ENCODE assay signal across 14 cellular contexts in the genomic region with DNA sequence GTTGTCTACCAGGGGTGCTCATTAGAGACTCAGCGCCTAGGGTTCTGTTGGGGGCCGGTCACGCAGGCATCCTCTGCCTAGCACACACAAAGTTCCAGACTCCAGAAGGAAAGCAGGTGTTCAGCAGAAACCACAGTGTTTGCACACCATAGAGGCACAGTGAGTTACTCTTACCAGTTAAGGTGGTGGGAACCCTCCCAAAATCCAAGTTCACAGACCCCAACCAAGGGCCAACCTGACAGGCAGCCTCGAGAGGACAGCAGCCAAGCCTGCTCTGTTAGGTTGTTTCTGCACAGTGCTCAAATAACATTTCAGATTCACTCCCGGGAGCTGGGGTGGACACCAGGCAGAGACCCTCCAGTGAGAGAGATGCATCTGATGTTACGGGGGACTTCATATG.
"Had no signal": no experiment of that assay in that cellular context is flagged by ENCODE, and none has a peak within 500 bp of the region (broad histone marks: within the 10 kb centered on the region; RNA-seq: fewer than 3 reads in every experiment).

No MANE protein-coding gene starts in this region.

- H3K9me3 Mint-ChIP-seq: activated CD4-positive, alpha-beta T cell treated with anti-CD3 and anti-CD28 coated beads, Interleukin-2, amount 10 ng/mL, durations not matched to agents 7 days and 5 days; activated naive CD8-positive, alpha-beta T cell treated with anti-CD3 and anti-CD28 coated beads, Interleukin-2, amount 50 U/mL, for 24 hours; activated T-cell treated with anti-CD3 and anti-CD28 coated beads, Interleukin-2, amount 50 U/mL, for 4 hours; stimulated activated naive CD8-positive, alpha-beta T cell treated with anti-CD3 and anti-CD28 coated beads, Interleukin-15, Interleukin-2, amounts not matched to agents 100 ng/mL and 50 ng/mL, for 24 hours; T-helper 1 cell treated with Interleukin-12 subunit alpha and Interleukin-12 subunit beta and Interleukin-4 antibody, amounts not matched to agents 30 μg/mL and 1 μg/mL, for 36 hours; WTC11 had no signal

- H3K27ac ChIP-seq: cardiac muscle cell, epithelial cell of prostate, right atrium auricular region had no signal

- H3K27me3 ChIP-seq: cardiac muscle cell, right atrium auricular region had no signal

- H3K4me3 Mint-ChIP-seq: activated CD4-positive, alpha-beta T cell treated with anti-CD3 and anti-CD28 coated beads, Interleukin-2, amount 10 ng/mL, durations not matched to agents 7 days and 5 days; activated naive CD8-positive, alpha-beta T cell treated with anti-CD3 and anti-CD28 coated beads, Interleukin-2, amount 50 U/mL, for 24 hours; activated T-cell treated with anti-CD3 and anti-CD28 coated beads, Interleukin-2, amount 50 U/mL, for 4 hours; stimulated activated naive CD8-positive, alpha-beta T cell treated with anti-CD3 and anti-CD28 coated beads, Interleukin-15, Interleukin-2, amounts not matched to agents 100 ng/mL and 50 ng/mL, for 24 hours; T-helper 1 cell treated with Interleukin-12 subunit alpha and Interleukin-12 subunit beta and Interleukin-4 antibody, amounts not matched to agents 30 μg/mL and 1 μg/mL, for 36 hours; WTC11 had no signal

- H3K9me3 ChIP-seq: right atrium auricular region, SK-N-SH had no signal

- ATAC-seq: activated naive CD8-positive, alpha-beta T cell treated with anti-CD3 and anti-CD28 coated beads, Interleukin-2, amount 50 U/mL, for 24 hours; WTC11 had no signal

- H3K27ac Mint-ChIP-seq: stimulated activated naive CD8-positive, alpha-beta T cell treated with anti-CD3 and anti-CD28 coated beads, Interleukin-15, Interleukin-2, amounts not matched to agents 100 ng/mL and 50 ng/mL, for 24 hours; WTC11 had no signal

- H3K27me3 Mint-ChIP-seq: activated CD4-positive, alpha-beta T cell treated with anti-CD3 and anti-CD28 coated beads, Interleukin-2, amount 10 ng/mL, durations not matched to agents 7 days and 5 days; activated naive CD8-positive, alpha-beta T cell treated with anti-CD3 and anti-CD28 coated beads, Interleukin-2, amount 50 U/mL, for 24 hours; stimulated activated naive CD8-positive, alpha-beta T cell treated with anti-CD3 and anti-CD28 coated beads, Interleukin-15, Interleukin-2, amounts not matched to agents 100 ng/mL and 50 ng/mL, for 24 hours had no signal

- H3K4me1 Mint-ChIP-seq: WTC11 had no signal

- H3K4me3 ChIP-seq: cardiac muscle cell, right atrium auricular region, smooth muscle cell had no signal

- DNase-seq: activated naive CD8-positive, alpha-beta T cell treated with anti-CD3 and anti-CD28 coated beads, Interleukin-2, amount 50 U/mL, for 24 hours; activated T-cell treated with anti-CD3 and anti-CD28 coated beads, Interleukin-2, amount 50 U/mL, for 4 hours; effector CD4-positive, alpha-beta T cell; kidney; left ventricle myocardium superior; SK-N-SH had no signal
